In genomic region chr12:11823043-11823442, GRCh38 we compare ENCODE assay signal across 9 cellular contexts.
DNase-seq lines count a peak whose midpoint lies in the region; ATAC-seq, FAIRE-seq and TF ChIP-seq lines count a peak whose summit lies in the region.
"Had no signal": no experiment of that assay in that cellular context is flagged by ENCODE, and none has a peak within 500 bp of the region (broad histone marks: within the 10 kb centered on the region; RNA-seq: fewer than 3 reads in every experiment).

No MANE protein-coding gene starts in this region.

- H3K4me2 ChIP-seq in skeletal muscle satellite cell (ENCODE audit: low read length): peak overlapping the region; percentile 51

- H3K36me3 ChIP-seq in skeletal muscle satellite cell (ENCODE audit: insufficient read depth, low read length): no peaks in the 10 kb centered on the region

- peak overlapping the region; percentile 12 for H3K9ac ChIP-seq in skeletal muscle satellite cell (ENCODE audit: low read depth, low read length)

- no peaks in the 10 kb centered on the region for H3K9me3 ChIP-seq in skeletal muscle satellite cell (replicated peaks; ENCODE audit: low read length)

- H3K27me3 ChIP-seq in skeletal muscle satellite cell (ENCODE audit: control insufficient read depth, insufficient read depth, low read length): no peaks in the 10 kb centered on the region

- peak; percentile 78 for DNase-seq in GM03348 (ENCODE audit: low spot score)
- DNase-seq in RCC 7860 (ENCODE audit: low spot score): peak; percentile 38
- peak; percentile 56 for DNase-seq in fibroblast of mammary gland (ENCODE audit: low read depth)
- DNase-seq in GM19240 (ENCODE audit: insufficient read length, low spot score): no peak
- no peak for DNase-seq in activated CD4-positive, alpha-beta T cell treated with anti-CD3 and anti-CD28 coated beads, Interleukin-2, amount 50 U/mL, for 4 hours
- DNase-seq: stimulated activated CD4-positive, alpha-beta T cell treated with anti-CD3 and anti-CD28 coated beads, Interleukin-12 subunit alpha, Interleukin-12 subunit beta, amount 100 ng/mL, for 4 hours had no signal

- ATAC-seq in HG02623 (IDR thresholded peaks at IDR 0.05; ENCODE audit: unreplicated experiment) (no peak), HG03378 (IDR thresholded peaks at IDR 0.05; ENCODE audit: unreplicated experiment) (no peak)

- no peak for TF ChIP-seq CTCF in fibroblast of mammary gland (conservative IDR thresholded peaks at IDR 0.05; ENCODE audit: control insufficient read depth, insufficient read depth, low read depth, low read length)

- FAIRE-seq in RCC 7860 (lab: Jason Lieb, UNC): peak; percentile 42

- peaks cover 18% of the 10 kb centered on the region for H3K4me1 ChIP-seq in skeletal muscle satellite cell (ENCODE audit: control insufficient read depth, insufficient read depth, low read length)

- H3K4me3 ChIP-seq in fibroblast of mammary gland (ENCODE audit: control insufficient read depth, low read depth, low read length): no peak overlapping the region
- peak overlapping the region; percentile 17 for H3K4me3 ChIP-seq in skeletal muscle satellite cell (ENCODE audit: low read length)

Comparison
In these comparisons a context has a peak if more than half of its experiments do, and no peak if none do; other contexts are left out.
1. DNase-seq: peak in GM03348 (single experiment), RCC 7860 (single experiment) and fibroblast of mammary gland (single experiment); none in GM19240 (single experiment) and activated CD4-positive, alpha-beta T cell treated with anti-CD3 and anti-CD28 coated beads, Interleukin-2, amount 50 U/mL, for 4 hours (0 of 2).